8 cellular contexts compared by ENCODE assay signal in the genomic region with DNA sequence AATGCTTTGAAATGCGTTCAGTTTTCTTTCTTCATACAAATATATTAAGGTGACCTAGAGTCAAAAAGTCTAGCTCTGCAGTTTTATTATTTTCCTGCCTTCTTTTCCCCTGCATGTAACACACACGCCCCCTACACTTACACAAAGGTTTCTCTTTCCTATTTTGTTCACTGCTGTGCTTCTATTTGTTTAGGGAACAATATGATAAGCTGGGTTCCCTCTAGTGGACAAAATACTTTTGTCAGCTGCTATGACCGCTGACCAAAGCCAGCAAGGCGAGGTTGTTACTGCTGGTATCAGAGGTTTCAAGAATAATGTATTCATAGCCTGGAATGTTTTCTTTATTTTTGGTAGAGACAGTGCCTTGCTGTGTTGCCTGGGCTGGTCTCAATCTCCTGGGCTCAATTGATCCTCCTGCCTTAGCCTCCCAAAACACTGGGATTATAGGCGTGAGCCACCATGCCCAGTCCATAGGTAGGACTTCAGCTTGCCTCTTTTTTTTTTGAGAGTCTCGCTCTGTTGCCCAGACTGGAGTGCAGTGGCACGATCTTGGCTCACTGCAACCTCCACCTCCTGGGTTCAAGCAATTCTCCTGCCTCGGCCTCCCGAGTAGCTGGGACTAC. TPM values are rescaled to one million over a fixed set of nuclear protein-coding genes. Genes with fewer than 3 reads are reported as not detected.
DNase-seq lines count a peak whose midpoint lies in the region; ATAC-seq and TF ChIP-seq lines count a peak whose summit lies in the region.

No MANE protein-coding gene starts in this region.

- H3K27me3 ChIP-seq in SK-N-SH (ENCODE audit: insufficient read depth), result no peaks in the 10 kb centered on the region
- H3K27me3 ChIP-seq in fibroblast of lung (ENCODE audit: control insufficient read depth, insufficient read depth, low read length), result no peaks in the 10 kb centered on the region

- peak; percentile 57 for TF ChIP-seq RAD21 in SK-N-SH (IDR thresholded peaks at IDR 0.05; ENCODE audit: low read length)

- no peak for TF ChIP-seq EP300 in SK-N-SH (IDR thresholded peaks at IDR 0.05; ENCODE audit: borderline replicate concordance in 1 of 2, low read depth in 1 of 2, low read length in 1 of 2)

- H3F3A ChIP-seq in SK-N-SH (replicated peaks; ENCODE audit: insufficient read depth), result no peaks in the 10 kb centered on the region

- H3K36me3 Mint-ChIP-seq in natural killer cell, result no peaks in the 10 kb centered on the region
- peaks cover 17% of the 10 kb centered on the region for H3K36me3 Mint-ChIP-seq in activated CD4-positive, alpha-beta memory T cell treated with anti-CD3 and anti-CD28 coated beads, Interleukin-2, amount 10 ng/mL, durations not matched to agents 7 days and 5 days (ENCODE audit: low read depth)

- peak; percentile 92 for ATAC-seq in Right ventricle myocardium inferior
- ATAC-seq in natural killer cell, result peak in 2 of 3 donors; percentile 49 to 79
- ATAC-seq in GM19452 (IDR thresholded peaks at IDR 0.05; ENCODE audit: unreplicated experiment), result no peak

- no peak overlapping the region for H3K4me2 ChIP-seq in SK-N-SH
- H3K4me2 ChIP-seq in fibroblast of lung (ENCODE audit: extremely low read depth, insufficient read depth, low read length), result no peak overlapping the region

- TF ChIP-seq CTCF in LNCAP (IDR thresholded peaks at IDR 0.05), result peak; percentile 87
- peak; percentile 73 for TF ChIP-seq CTCF in SK-N-SH (IDR thresholded peaks at IDR 0.05)
- peak; percentile 66 to 73 for TF ChIP-seq CTCF in fibroblast of lung (conservative IDR thresholded peaks at IDR 0.05 in 1 of 2, IDR thresholded peaks at IDR 0.05 in 1 of 2; ENCODE audit: low read depth in 1 of 2, low read length in 2 of 2)
- TF ChIP-seq CTCF in natural killer cell (IDR thresholded peaks at IDR 0.05), result no peak

- H3K4me3 Mint-ChIP-seq in natural killer cell, result no peak overlapping the region
- H3K4me3 Mint-ChIP-seq in activated CD4-positive, alpha-beta memory T cell treated with anti-CD3 and anti-CD28 coated beads, Interleukin-2, amount 10 ng/mL, durations not matched to agents 7 days and 5 days, result no peak overlapping the region

- POLR2A ChIA-PET in SK-N-SH (lab: Yijun Ruan, JAX), result no interaction called here
- POLR2A ChIA-PET in activated CD4-positive, alpha-beta memory T cell treated with anti-CD3 and anti-CD28 coated beads, Interleukin-2, amount 10 ng/mL, durations not matched to agents 7 days and 5 days (lab: Charles Lee), result interaction anchor here (1.0 to 1.4 kb wide), 2 partner anchors 21 to 30 kb away, joined by 3 to 5 read pairs; no protein-coding TSS in a partner anchor

- no peak overlapping the region for H3K27ac Mint-ChIP-seq in natural killer cell
- no peak overlapping the region for H3K27ac Mint-ChIP-seq in activated CD4-positive, alpha-beta memory T cell treated with anti-CD3 and anti-CD28 coated beads, Interleukin-2, amount 10 ng/mL, durations not matched to agents 7 days and 5 days

- no peak overlapping the region for H2AFZ ChIP-seq in SK-N-SH (ENCODE audit: low read depth)
- H2AFZ ChIP-seq in fibroblast of lung (ENCODE audit: low read length), result no peak overlapping the region

- H3K9me2 ChIP-seq in SK-N-SH, result no peaks in the 10 kb centered on the region

- H4K20me1 ChIP-seq in SK-N-SH (ENCODE audit: insufficient read depth) (no peaks in the 10 kb centered on the region), fibroblast of lung (ENCODE audit: control insufficient read depth, extremely low read depth, insufficient read depth, low read length) (no peaks in the 10 kb centered on the region)

- H3K4me1 ChIP-seq in SK-N-SH (ENCODE audit: control insufficient read depth in 1 of 2, insufficient read depth in 2 of 2, low read depth in 1 of 2, low read length in 1 of 2) (no peaks in the 10 kb centered on the region), fibroblast of lung (ENCODE audit: control insufficient read depth, extremely low read depth, insufficient read depth, low read length) (no peaks in the 10 kb centered on the region)

- WGBS in SK-N-SH (ENCODE audit: low lambda C conversion rate), result 86% methylated on average over 9 of the region's 9 CpGs

- no peak overlapping the region for H3K27ac ChIP-seq in SK-N-SH (ENCODE audit: low read depth in 2 of 2, low read length in 1 of 2)
- H3K27ac ChIP-seq in fibroblast of lung (ENCODE audit: insufficient read depth, low read length), result no peak overlapping the region

- H3K79me2 ChIP-seq in SK-N-SH (ENCODE audit: insufficient read depth), result no peaks in the 10 kb centered on the region
- H3K79me2 ChIP-seq in fibroblast of lung (ENCODE audit: control insufficient read depth, insufficient read depth, low read length), result no peaks in the 10 kb centered on the region

- no peaks in the 10 kb centered on the region for H3K4me1 Mint-ChIP-seq in natural killer cell
- H3K4me1 Mint-ChIP-seq in activated CD4-positive, alpha-beta memory T cell treated with anti-CD3 and anti-CD28 coated beads, Interleukin-2, amount 10 ng/mL, durations not matched to agents 7 days and 5 days, result no peaks in the 10 kb centered on the region

- H3K9me3 ChIP-seq in SK-N-SH, result no peaks in the 10 kb centered on the region
- H3K9me3 ChIP-seq in fibroblast of lung (ENCODE audit: control insufficient read depth, insufficient read depth, low read depth, low read length), result no peaks in the 10 kb centered on the region

- DNase-seq in Right ventricle myocardium inferior (ENCODE audit: missing footprints) (no peak), cardiac septum (ENCODE audit: low spot score) (no peak), SK-N-SH (peak; percentile 59), fibroblast of lung (ENCODE audit: low read depth in 2 of 2) (peak; percentile 83), natural killer cell (no peak)
- DNase-seq in activated CD4-positive, alpha-beta memory T cell treated with anti-CD3 and anti-CD28 coated beads, Interleukin-2, amount 10 ng/mL, durations not matched to agents 7 days and 5 days, result no peak

- intact Hi-C loops in Right ventricle myocardium inferior (cut with DNase I) (loop anchor here (5.0 kb wide), 1 partner anchor 33 kb away; the partner anchor contains the start of gene FNTB), cardiac septum (cut with DNase I) (loop anchor here (2.0 kb wide), 1 partner anchor 33 kb away; the partner anchor contains the start of gene FNTB), natural killer cell (cut with micrococcal nuclease) (no loop called here)

- H3K9ac ChIP-seq in SK-N-SH, result no peak overlapping the region
- no peak overlapping the region for H3K9ac ChIP-seq in fibroblast of lung (ENCODE audit: insufficient read depth, low read length)

- H3K9me3 Mint-ChIP-seq in natural killer cell, result no peaks in the 10 kb centered on the region
- no peaks in the 10 kb centered on the region for H3K9me3 Mint-ChIP-seq in activated CD4-positive, alpha-beta memory T cell treated with anti-CD3 and anti-CD28 coated beads, Interleukin-2, amount 10 ng/mL, durations not matched to agents 7 days and 5 days

- no peaks in the 10 kb centered on the region for H3K27me3 Mint-ChIP-seq in natural killer cell (ENCODE audit: low read depth in 2 of 2)
- no peaks in the 10 kb centered on the region for H3K27me3 Mint-ChIP-seq in activated CD4-positive, alpha-beta memory T cell treated with anti-CD3 and anti-CD28 coated beads, Interleukin-2, amount 10 ng/mL, durations not matched to agents 7 days and 5 days

- H3K4me3 ChIP-seq in SK-N-SH (ENCODE audit: low read depth in 2 of 2, low read length in 1 of 2) (no peak overlapping the region), fibroblast of lung (replicated peaks in 1 of 4; ENCODE audit: control extremely low read depth in 1 of 4, insufficient read depth in 1 of 4, low read depth in 3 of 4, low read length in 4 of 4) (no peak overlapping the region)

- CTCF ChIA-PET in SK-N-SH (lab: Yijun Ruan, JAX), result interaction anchor here (0.6 to 3.1 kb wide), 29 partner anchors 10 to 351 kb away, joined by 3 to 50 read pairs (median 5); partner anchors contain the start of gene FNTB
- CTCF ChIA-PET in activated CD4-positive, alpha-beta memory T cell treated with anti-CD3 and anti-CD28 coated beads, Interleukin-2, amount 10 ng/mL, durations not matched to agents 7 days and 5 days (lab: Charles Lee), result interaction anchor here (1.0 to 2.1 kb wide), 8 partner anchors 12 to 33 kb away, joined by 3 to 15 read pairs (median 4); partner anchors contain the start of gene FNTB

- peaks cover 5 to 12% of the 10 kb centered on the region in 2 experiments for H3K36me3 ChIP-seq in SK-N-SH (replicated peaks in 1 of 2; ENCODE audit: control insufficient read depth in 1 of 2, insufficient read depth in 2 of 2, low read length in 1 of 2)
- H3K36me3 ChIP-seq in fibroblast of lung (ENCODE audit: control insufficient read depth, insufficient read depth, low read length), result no peaks in the 10 kb centered on the region

TF ChIP-seq in SK-N-SH, 30 proteins besides CTCF, POLR2A, EP300 and RAD21 (continues in another document):
- TF ChIP-seq SMC3 (IDR thresholded peaks at IDR 0.05; ENCODE audit: low read depth, low read length), result peak; percentile 41

RNA-seq across cellular contexts. Expression of gene FNTB, which starts 33.4 kb away (rescaled TPM):
- total RNA-seq in Right ventricle myocardium inferior, result 17.1 TPM
- total RNA-seq in cardiac septum, result 18.7 TPM
- polyA plus RNA-seq in SK-N-SH (2012; rRNA removed), result 18.4 and 19.8 TPM in 2 replicates
- polyA plus RNA-seq in SK-N-SH (2012; cell fraction: cytosol; rRNA removed), result 10.4 and 14.4 TPM in 2 replicates
- 25.6 and 28.8 TPM in 2 replicates for polyA plus RNA-seq in SK-N-SH (2012; cell fraction: nucleus; rRNA removed)
- 6.9 and 8.8 TPM in 2 replicates for total RNA-seq in fibroblast of lung
- polyA plus RNA-seq in fibroblast of lung, result 13.2 and 13.9 TPM in 2 replicates
- 10.8 and 13.8 TPM in 2 replicates for polyA plus RNA-seq in fibroblast of lung (2012)
- polyA minus RNA-seq in fibroblast of lung (ENCODE audit: low replicate concordance), result 34.5 and 73.7 TPM in 2 replicates
- total RNA-seq in natural killer cell, result 1 to 10 TPM; 4.0 to 8.7 (median 8.4) TPM
- total RNA-seq in activated CD4-positive, alpha-beta memory T cell treated with anti-CD3 and anti-CD28 coated beads, Interleukin-2, amount 10 ng/mL, durations not matched to agents 7 days and 5 days, result 10 to 100 TPM; 12.3 to 16.1 TPM

RNA-seq across cellular contexts. Expression of gene RAB15, which starts 47.9 kb away (rescaled TPM):
- total RNA-seq in Right ventricle myocardium inferior (12.6 TPM), cardiac septum (60.8 TPM), fibroblast of lung (3.6 TPM in 2 replicates), natural killer cell (1 to 10 TPM in 2 of 3 donors, under 1 TPM in 1; 0.82 to 3.2 (median 1.7) TPM)
- polyA plus RNA-seq in SK-N-SH (2012; rRNA removed) (14.2 and 14.8 TPM in 2 replicates), fibroblast of lung (2.2 and 8.8 TPM in 2 replicates)
- 10.6 and 12.3 TPM in 2 replicates for polyA plus RNA-seq in SK-N-SH (2012; cell fraction: cytosol; rRNA removed)
- 31.4 and 35.1 TPM in 2 replicates for polyA plus RNA-seq in SK-N-SH (2012; cell fraction: nucleus; rRNA removed)
- polyA plus RNA-seq in fibroblast of lung (2012), result 2.6 and 8.7 TPM in 2 replicates
- 1.9 and 9.3 TPM in 2 replicates for polyA minus RNA-seq in fibroblast of lung (ENCODE audit: low replicate concordance)
- total RNA-seq in activated CD4-positive, alpha-beta memory T cell treated with anti-CD3 and anti-CD28 coated beads, Interleukin-2, amount 10 ng/mL, durations not matched to agents 7 days and 5 days, result 1 to 10 TPM; 1.5 to 1.7 TPM

Comparison
In these comparisons a context has a peak if more than half of its experiments do, and no peak if none do; other contexts are left out.
1. DNase-seq: peak in SK-N-SH (single experiment) and fibroblast of lung (2 of 2); none in Right ventricle myocardium inferior (single experiment), cardiac septum (single experiment), natural killer cell (single experiment) and activated CD4-positive, alpha-beta memory T cell treated with anti-CD3 and anti-CD28 coated beads, Interleukin-2, amount 10 ng/mL, durations not matched to agents 7 days and 5 days (single experiment).